26 cellular contexts compared by ENCODE assay signal in the genomic region with DNA sequence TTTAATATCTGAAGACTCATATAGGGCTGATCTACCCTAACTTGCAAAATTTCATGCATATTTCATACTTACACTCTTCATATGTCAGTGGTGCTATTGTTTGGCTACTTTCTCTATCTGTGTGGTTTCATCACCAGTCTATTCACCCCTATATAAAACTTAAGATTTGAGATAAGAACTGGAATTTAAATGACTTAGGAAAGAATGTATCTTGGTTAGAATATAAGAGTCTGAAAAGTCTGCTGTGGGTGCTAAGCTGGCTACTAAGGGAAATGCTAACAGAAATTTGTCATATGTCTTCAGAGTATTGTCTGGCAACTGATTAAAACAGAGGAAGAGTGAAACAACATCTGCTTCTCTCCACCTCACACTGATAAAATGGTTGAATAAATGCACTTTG.
"Had no signal": no experiment of that assay in that cellular context is flagged by ENCODE, and none has a peak within 500 bp of the region (broad histone marks: within the 10 kb centered on the region; RNA-seq: fewer than 3 reads in every experiment).

No MANE protein-coding gene starts in this region.

- H3K27me3 Mint-ChIP-seq: activated naive CD4-positive, alpha-beta T cell treated with anti-CD3 and anti-CD28 coated beads, Interleukin-2, amount 50 U/mL, for 24 hours; activated T-cell treated with anti-CD3 and anti-CD28 coated beads, Interleukin-2, amount 50 U/mL, for 24 hours had no signal

- H3K36me3 Mint-ChIP-seq: activated naive CD4-positive, alpha-beta T cell treated with anti-CD3 and anti-CD28 coated beads, Interleukin-2, amount 50 U/mL, for 24 hours had no signal

- H3K27ac ChIP-seq: SK-N-MC had no signal

- H3K4me3 Mint-ChIP-seq: activated CD8-positive, alpha-beta T cell treated with anti-CD3 and anti-CD28 coated beads, Interleukin-2, amount 10 ng/mL, durations not matched to agents 7 days and 5 days; activated naive CD4-positive, alpha-beta T cell treated with anti-CD3 and anti-CD28 coated beads, Interleukin-2, amount 50 U/mL, for 24 hours; activated T-cell treated with anti-CD3 and anti-CD28 coated beads, Interleukin-2, amount 50 U/mL, for 24 hours; activated T-helper 1 cell treated with anti-CD3 and anti-CD28 coated beads, Interleukin-12 subunit alpha, Interleukin-12 subunit beta, Interleukin-2, Interleukin-4 antibody, amounts not matched to agents 30 ng/mL and 10 ng/mL and 1 ng/mL, durations not matched to agents 14 hours and 24 hours and 36 hours had no signal

- H3K4me1 Mint-ChIP-seq: activated naive CD4-positive, alpha-beta T cell treated with anti-CD3 and anti-CD28 coated beads, Interleukin-2, amount 50 U/mL, for 24 hours had no signal

- H3K9me3 Mint-ChIP-seq: activated naive CD4-positive, alpha-beta T cell treated with anti-CD3 and anti-CD28 coated beads, Interleukin-2, amount 50 U/mL, for 24 hours; activated T-cell treated with anti-CD3 and anti-CD28 coated beads, Interleukin-2, amount 50 U/mL, for 24 hours; activated T-helper 1 cell treated with anti-CD3 and anti-CD28 coated beads, Interleukin-12 subunit alpha, Interleukin-12 subunit beta, Interleukin-2, Interleukin-4 antibody, amounts not matched to agents 30 ng/mL and 10 ng/mL and 1 ng/mL, durations not matched to agents 14 hours and 24 hours and 36 hours had no signal

- DNase-seq: activated CD4-positive, alpha-beta T cell treated with anti-CD3 and anti-CD28 coated beads for 4 hours; activated CD8-positive, alpha-beta memory T cell treated with anti-CD3 and anti-CD28 coated beads, Interleukin-2, amount 50 U/mL, for 48 hours; activated CD8-positive, alpha-beta T cell treated with anti-CD3 and anti-CD28 coated beads, Interleukin-2, amount 10 ng/mL, durations not matched to agents 7 days and 5 days; activated effector memory CD4-positive, alpha-beta T cell treated with Interleukin-2 at 50 U/mL for 16 hours; activated naive CD4-positive, alpha-beta T cell; activated T-cell treated with anti-CD3 and anti-CD28 coated beads, Interleukin-2, amount 50 U/mL, for 24 hours; amygdala; cerebellar nuclear complex; KG1; NCI-H1048; NCI-H146; NCI-H187 treated with DMSO at 0.1 percent for 48 hours; NCI-H2081 treated with DMSO at 0.1 percent for 48 hours; NCI-H2171; NCI-H2227 treated with DMSO at 0.1 percent for 48 hours; NCI-H526; NCI-H774; RPMI8226; T-helper 1 cell had no signal

- ATAC-seq: activated CD4-positive, CD25-positive, alpha-beta regulatory T cell treated with anti-CD3 and anti-CD28 coated beads, Interleukin-2, amount 50 U/mL, for 24 hours; activated CD8-positive, alpha-beta T cell treated with anti-CD3 and anti-CD28 coated beads, Interleukin-2, amount 10 ng/mL, durations not matched to agents 7 days and 5 days; Panc1; Right ventricle myocardium inferior had no signal

- H3K27ac Mint-ChIP-seq: activated CD8-positive, alpha-beta T cell treated with anti-CD3 and anti-CD28 coated beads, Interleukin-2, amount 10 ng/mL, durations not matched to agents 7 days and 5 days; activated naive CD4-positive, alpha-beta T cell treated with anti-CD3 and anti-CD28 coated beads, Interleukin-2, amount 50 U/mL, for 24 hours; activated T-cell treated with anti-CD3 and anti-CD28 coated beads, Interleukin-2, amount 50 U/mL, for 24 hours; activated T-helper 1 cell treated with anti-CD3 and anti-CD28 coated beads, Interleukin-12 subunit alpha, Interleukin-12 subunit beta, Interleukin-2, Interleukin-4 antibody, amounts not matched to agents 30 ng/mL and 10 ng/mL and 1 ng/mL, durations not matched to agents 14 hours and 24 hours and 36 hours had no signal

- FAIRE-seq: astrocyte had no signal

- H3K4me3 ChIP-seq: SK-N-MC had no signal
